2 cellular contexts compared by ENCODE assay signal in the genomic region with DNA sequence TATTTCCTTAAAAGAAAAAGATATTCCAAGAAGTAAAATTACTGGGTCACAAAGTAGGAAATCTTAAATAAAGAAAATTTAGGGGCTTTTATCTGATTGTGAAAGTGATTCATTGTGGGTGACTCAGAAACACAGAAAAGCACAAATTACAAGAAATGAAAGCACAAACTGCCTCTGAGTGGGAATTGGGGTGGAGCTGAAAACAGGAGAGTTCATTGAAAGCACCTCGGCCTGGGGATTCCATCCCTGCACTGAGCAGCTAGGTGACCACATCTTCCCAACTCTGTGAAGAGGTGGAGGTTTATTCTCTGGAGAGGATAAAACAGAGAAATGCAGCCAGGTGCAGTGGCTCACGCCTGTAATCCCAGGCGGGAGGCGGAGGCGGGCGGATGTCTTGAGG.
A peak's percentile ranks its signal among the peaks of the same experiment; 100 is the strongest.
TF ChIP-seq lines count a peak whose summit lies in the region.

No MANE protein-coding gene starts in this region.

TF ChIP-seq in K562, 482 proteins besides CTCF, POLR2A, EP300 and RAD21:
- TF ChIP-seq, protein P1, sequence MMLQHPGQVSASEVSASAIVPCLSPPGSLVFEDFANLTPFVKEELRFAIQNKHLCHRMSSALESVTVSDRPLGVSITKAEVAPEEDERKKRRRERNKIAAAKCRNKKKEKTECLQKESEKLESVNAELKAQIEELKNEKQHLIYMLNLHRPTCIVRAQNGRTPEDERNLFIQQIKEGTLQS (IDR thresholded peaks at IDR 0.05), result 0 out of 2 replicates have a peak, but pooled peaks have one; percentile 14
- TF ChIP-seq, protein P1 (CRISPR knock-in tag; conservative IDR thresholded peaks at IDR 0.05), result no peak
- peak; percentile 89 for TF ChIP-seq FOSL1 (tag; conservative IDR thresholded peaks at IDR 0.05)
- TF ChIP-seq NRF1 (conservative IDR thresholded peaks at IDR 0.05 in 1 of 2, IDR thresholded peaks at IDR 0.05 in 1 of 2), result no peak
- TF ChIP-seq ZNF395 (CRISPR knock-in tag; IDR thresholded peaks at IDR 0.05), result no peak

TF ChIP-seq in GM12891, 5 proteins besides CTCF, POLR2A, EP300 and RAD21:
- TF ChIP-seq SPI1 (IDR thresholded peaks at IDR 0.05; ENCODE audit: low read depth, low read length) (no peak), PAX5 (IDR thresholded peaks at IDR 0.05; ENCODE audit: insufficient read depth, low read length, severe bottlenecking) (no peak), TAF1 (IDR thresholded peaks at IDR 0.05; ENCODE audit: low read depth, low read length) (no peak), POU2F2 (IDR thresholded peaks at IDR 0.05; ENCODE audit: low read depth, low read length) (no peak), POLR2AphosphoS5 (IDR thresholded peaks at IDR 0.05; ENCODE audit: low read depth, low read length) (no peak)
TF ChIP-seq in GM12891: peak in this region for 0.
